10 cellular contexts compared by ENCODE assay signal in the genomic region with DNA sequence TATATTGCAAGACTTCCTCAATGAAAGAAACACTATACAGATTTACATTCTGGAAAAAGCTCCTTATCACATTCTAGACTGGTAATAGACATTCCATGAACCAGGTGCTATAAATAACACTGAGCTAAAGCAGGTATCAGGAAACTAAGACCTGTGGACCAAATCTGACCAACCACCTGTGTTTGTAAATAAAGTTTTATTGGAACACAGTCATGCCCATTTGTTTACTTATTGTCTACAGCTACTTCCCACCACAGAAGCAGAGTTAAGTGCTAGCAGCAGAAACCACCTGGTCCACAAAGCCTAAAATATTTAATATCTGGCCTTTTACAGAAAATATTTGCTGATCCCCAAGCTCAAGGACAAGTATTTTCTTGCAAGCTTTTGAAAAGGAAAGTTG.
"Had no signal": no experiment of that assay in that cellular context is flagged by ENCODE, and none has a peak within 500 bp of the region (broad histone marks: within the 10 kb centered on the region; RNA-seq: fewer than 3 reads in every experiment).

No MANE protein-coding gene starts in this region.

- ATAC-seq: HCT116 had no signal

- H3K27ac ChIP-seq: GM23248, KMS-11 had no signal

- H2AFZ ChIP-seq: GM23248 had no signal

- H3K9me3 ChIP-seq: HAP-1 had no signal

- H3K4me2 ChIP-seq: KMS-11 had no signal

- H3K9ac ChIP-seq: GM23248, KMS-11 had no signal

- DNase-seq: GM23248, GOT3, H7, HFFc6, IMR-90, KBM-7 had no signal

- H3K4me3 ChIP-seq: GM23248, HAP-1 had no signal

- FAIRE-seq: HTR-8/SVneo had no signal

- H3K4me1 ChIP-seq: HAP-1 had no signal

- H3K36me3 ChIP-seq: HAP-1 had no signal
